Comparison of ENCODE assay signal across 28 cellular contexts in the genomic region with DNA sequence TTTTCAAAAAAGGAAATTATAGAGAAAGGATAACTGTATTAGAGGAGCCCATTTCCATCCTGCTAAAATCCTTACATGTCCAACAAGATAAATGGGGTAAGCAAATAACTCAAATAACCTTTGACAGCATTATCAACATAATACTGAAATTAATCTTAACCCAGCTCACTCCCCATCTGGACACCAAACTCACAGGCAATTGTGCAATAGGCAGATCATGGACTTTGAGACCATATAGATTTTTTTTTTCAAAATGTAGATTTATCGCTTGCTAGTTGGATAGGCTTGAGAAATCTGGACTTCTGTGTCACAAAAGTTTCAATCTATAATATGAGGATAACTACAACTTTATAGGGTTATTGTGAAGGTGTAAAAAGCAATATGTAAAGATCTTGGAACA.
"Had no signal": no experiment of that assay in that cellular context is flagged by ENCODE, and none has a peak within 500 bp of the region (broad histone marks: within the 10 kb centered on the region; RNA-seq: fewer than 3 reads in every experiment).

No MANE protein-coding gene starts in this region.

- H3K27ac Mint-ChIP-seq: activated CD8-positive, alpha-beta T cell treated with anti-CD3 and anti-CD28 coated beads for 36 hours; activated naive CD4-positive, alpha-beta T cell treated with anti-CD3 and anti-CD28 coated beads for 36 hours; activated naive CD4-positive, alpha-beta T cell treated with anti-CD3 and anti-CD28 coated beads, Interleukin-2, amount 50 U/mL, for 72 hours; activated T-cell treated with anti-CD3 and anti-CD28 coated beads, Interleukin-2, amount 50 U/mL, for 72 hours; activated T-helper 17 cell treated with anti-CD3 and anti-CD28 coated beads, Interleukin-2, amount 50 U/mL, for 72 hours; IgD-negative memory B cell; T-helper 2 cell treated with Interferon-gamma antibody and Interleukin-4, amounts not matched to agents 5 μg/mL and 100 μg/mL, for 36 hours had no signal

- H3K27me3 Mint-ChIP-seq: activated CD8-positive, alpha-beta T cell treated with anti-CD3 and anti-CD28 coated beads for 36 hours; activated T-helper 17 cell treated with anti-CD3 and anti-CD28 coated beads, Interleukin-2, amount 50 U/mL, for 72 hours; IgD-negative memory B cell had no signal

- H3K4me3 Mint-ChIP-seq: activated CD8-positive, alpha-beta T cell treated with anti-CD3 and anti-CD28 coated beads for 36 hours; activated naive CD4-positive, alpha-beta T cell treated with anti-CD3 and anti-CD28 coated beads for 36 hours; activated T-cell treated with anti-CD3 and anti-CD28 coated beads, Interleukin-2, amount 50 U/mL, for 72 hours; activated T-helper 17 cell treated with anti-CD3 and anti-CD28 coated beads, Interleukin-2, amount 50 U/mL, for 72 hours; IgD-negative memory B cell; T-helper 2 cell treated with Interferon-gamma antibody and Interleukin-4, amounts not matched to agents 5 μg/mL and 100 μg/mL, for 36 hours had no signal

- FAIRE-seq: astrocyte had no signal

- H3K9me3 Mint-ChIP-seq: activated CD8-positive, alpha-beta T cell treated with anti-CD3 and anti-CD28 coated beads for 36 hours; activated naive CD4-positive, alpha-beta T cell treated with anti-CD3 and anti-CD28 coated beads for 36 hours; activated naive CD4-positive, alpha-beta T cell treated with anti-CD3 and anti-CD28 coated beads, Interleukin-2, amount 50 U/mL, for 72 hours; activated T-helper 17 cell treated with anti-CD3 and anti-CD28 coated beads, Interleukin-2, amount 50 U/mL, for 72 hours; T-helper 2 cell treated with Interferon-gamma antibody and Interleukin-4, amounts not matched to agents 5 μg/mL and 100 μg/mL, for 36 hours had no signal

- ATAC-seq: activated CD8-positive, alpha-beta T cell treated with anti-CD3 and anti-CD28 coated beads for 36 hours; activated naive CD4-positive, alpha-beta T cell treated with anti-CD3 and anti-CD28 coated beads, Interleukin-2, amount 50 U/mL, for 72 hours; activated T-cell treated with anti-CD3 and anti-CD28 coated beads, Interleukin-2, amount 50 U/mL, for 72 hours; activated T-helper 17 cell treated with anti-CD3 and anti-CD28 coated beads, Interleukin-2, amount 50 U/mL, for 72 hours; body of pancreas; Panc1 had no signal

- H3K36me3 Mint-ChIP-seq: activated naive CD4-positive, alpha-beta T cell treated with anti-CD3 and anti-CD28 coated beads, Interleukin-2, amount 50 U/mL, for 72 hours; IgD-negative memory B cell had no signal

- DNase-seq: activated CD4-positive, alpha-beta T cell treated with anti-CD3 and anti-CD28 coated beads for 1 hour; activated CD4-positive, alpha-beta T cell treated with anti-CD3 and anti-CD28 coated beads for 48 hours; activated CD4-positive, CD25-positive, alpha-beta regulatory T cell; activated CD8-positive, alpha-beta T cell treated with anti-CD3 and anti-CD28 coated beads for 36 hours; activated gamma-delta T cell; activated naive CD4-positive, alpha-beta T cell treated with anti-CD3 and anti-CD28 coated beads for 36 hours; activated T-cell treated with anti-CD3 and anti-CD28 coated beads, Interleukin-2, amount 50 U/mL, for 1 hour; activated T-cell treated with anti-CD3 and anti-CD28 coated beads, Interleukin-2, amount 50 U/mL, for 72 hours; adrenal gland; body of pancreas; Karpas-422; KBM-7; NCI-H1048; NCI-H1105 treated with DMSO at 0.1 percent for 48 hours; NCI-H1436 treated with DMSO at 0.1 percent for 48 hours; NCI-H1694 treated with DMSO at 0.1 percent for 48 hours; NCI-H2029; NCI-H345; NCI-H524 treated with DMSO at 0.1 percent for 48 hours; NCI-H748 treated with DMSO at 0.1 percent for 48 hours; SHP77; SJCRH30 had no signal
